ENCODE assay signal across 1 cellular context in the genomic region with DNA sequence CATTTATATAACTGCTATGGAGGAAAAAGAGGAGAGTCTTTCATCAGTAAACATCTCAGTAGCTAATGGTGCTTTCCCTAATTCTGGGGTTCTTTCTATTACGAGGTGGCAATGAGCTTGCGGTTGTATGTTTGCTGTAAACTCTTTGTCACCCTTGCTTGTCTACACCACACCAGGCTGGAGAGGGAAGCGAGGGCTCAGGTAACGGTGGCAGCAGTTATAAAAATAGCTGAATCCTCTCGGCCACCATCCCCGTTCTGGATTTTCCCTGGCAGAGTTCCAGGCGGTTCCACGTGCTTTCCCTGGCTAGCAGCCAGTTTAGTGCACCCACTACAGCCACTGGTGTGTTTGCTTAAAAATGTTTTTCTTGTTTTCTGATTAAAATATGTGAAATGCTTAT.
TF ChIP-seq lines count a peak whose summit lies in the region.

No MANE protein-coding gene starts in this region.

TF ChIP-seq in GM23338, 12 proteins besides CTCF, POLR2A, EP300 and RAD21 (continued from another document):
- TF ChIP-seq ZNF462 (CRISPR knock-in tag; IDR thresholded peaks at IDR 0.05) = no peak
TF ChIP-seq in GM23338: peak in this region for 0.
